ENCODE assay signal across 21 cellular contexts in genomic region chr4:162939086-162939485, GRCh38.
"Had no signal": no experiment of that assay in that cellular context is flagged by ENCODE, and none has a peak within 500 bp of the region (broad histone marks: within the 10 kb centered on the region; RNA-seq: fewer than 3 reads in every experiment).

No MANE protein-coding gene starts in this region.

- DNase-seq: activated CD8-positive, alpha-beta memory T cell treated with anti-CD3 and anti-CD28 coated beads, Interleukin-2, amount 10 ng/mL, durations not matched to agents 7 days and 5 days; activated CD8-positive, alpha-beta T cell treated with anti-CD3 and anti-CD28 coated beads, Interleukin-2, amount 10 ng/mL, durations not matched to agents 7 days and 5 days; activated naive CD4-positive, alpha-beta T cell; activated T-cell treated with anti-CD3 and anti-CD28 coated beads, Interleukin-2, amount 50 U/mL, for 72 hours; anterior cingulate cortex; endodermal cell; esophagus squamous epithelium; foreskin melanocyte; heart right ventricle; midbrain; naive thymus-derived CD4-positive, alpha-beta T cell; pancreas; stimulated activated CD4-positive, alpha-beta T cell treated with anti-CD3 and anti-CD28 coated beads, Interleukin-1b, Interleukin-23, amount 100 ng/mL, for 48 hours; stimulated activated CD4-positive, alpha-beta T cell treated with anti-CD3 and anti-CD28 coated beads, Interleukin-4, amount 100 ng/mL, for 4 hours; stimulated activated CD8-positive, alpha-beta memory T cell treated with anti-CD3 and anti-CD28 coated beads, Interleukin-4, amount 100 ng/mL, for 48 hours; stimulated activated naive CD8-positive, alpha-beta T cell treated with anti-CD3 and anti-CD28 coated beads, Interleukin-15, amount 100 ng/mL, for 72 hours; substantia nigra; T-helper 9 cell; uterus had no signal

- ATAC-seq: activated CD8-positive, alpha-beta memory T cell treated with anti-CD3 and anti-CD28 coated beads, Interleukin-2, amount 10 ng/mL, durations not matched to agents 7 days and 5 days; activated CD8-positive, alpha-beta T cell treated with anti-CD3 and anti-CD28 coated beads, Interleukin-2, amount 10 ng/mL, durations not matched to agents 7 days and 5 days; activated naive CD4-positive, alpha-beta T cell treated with anti-CD3 and anti-CD28 coated beads, Interleukin-2, amount 50 U/mL, for 72 hours; activated T-cell treated with anti-CD3 and anti-CD28 coated beads, Interleukin-2, amount 50 U/mL, for 72 hours; heart right ventricle; naive thymus-derived CD4-positive, alpha-beta T cell; pancreas; stimulated activated memory B cell treated with anti-CD40 and anti-IgM and Interleukin-4, amounts not matched to agents 10 μg/mL and 1 μg/mL and 100 μg/mL, for 72 hours; stimulated activated naive CD8-positive, alpha-beta T cell treated with anti-CD3 and anti-CD28 coated beads, Interleukin-15, amount 100 ng/mL, for 72 hours had no signal
